8 cellular contexts compared by ENCODE assay signal in the genomic region with DNA sequence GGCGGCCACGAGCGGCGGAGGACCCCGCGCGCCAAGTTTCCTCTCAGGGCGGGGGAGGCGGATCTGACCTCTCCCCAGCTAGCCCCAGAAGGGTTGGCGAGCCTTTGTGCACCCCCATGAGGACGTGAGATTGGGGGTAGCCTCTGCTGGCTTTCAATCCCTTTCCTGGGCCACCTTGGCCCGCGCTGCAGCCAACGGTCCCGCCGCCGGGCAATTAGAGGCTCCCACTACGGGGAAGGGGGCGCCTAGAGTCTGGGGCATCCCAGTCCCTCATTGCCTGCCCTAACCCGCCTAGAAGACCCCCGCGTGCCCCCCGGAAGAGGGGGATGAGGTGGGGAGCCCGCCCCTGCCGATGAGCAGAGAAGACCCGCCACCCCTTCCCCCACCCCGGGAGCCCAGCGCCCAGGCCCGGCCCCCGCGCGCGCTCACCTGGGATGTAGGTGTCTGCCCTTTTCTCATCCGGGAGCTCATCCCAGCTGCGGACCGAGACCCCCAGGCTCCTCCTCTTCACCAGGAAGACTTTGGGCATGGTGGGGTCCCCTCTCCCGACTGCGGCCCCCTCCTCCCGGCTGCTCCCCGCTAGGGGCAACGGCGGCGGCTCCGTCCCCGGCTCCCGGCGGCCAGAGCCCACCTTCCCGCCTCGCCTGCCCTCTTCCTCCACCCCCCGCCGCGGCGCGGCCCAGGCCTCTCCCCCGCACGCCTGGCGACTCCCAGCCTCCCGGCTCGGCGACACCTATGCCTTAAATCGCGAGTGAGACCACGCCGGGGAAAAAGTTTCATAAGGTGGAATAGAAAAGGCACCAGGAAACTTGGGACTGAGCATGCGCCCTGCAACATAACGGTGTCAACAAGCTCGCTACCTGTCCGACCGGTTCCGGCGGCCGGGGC. TPM values are rescaled to one million over a fixed set of nuclear protein-coding genes. Genes with fewer than 3 reads are reported as not detected.
DNase-seq lines count a peak whose midpoint lies in the region; ATAC-seq, FAIRE-seq and TF ChIP-seq lines count a peak whose summit lies in the region.

TSS of gene OVOL2 (minus strand) at position 811 of the 888 bp plus-strand sequence. CDS start at position 529, 282 bp downstream.

- peak within 1 kb of the TSS; percentile 76 for H3K4me2 ChIP-seq in keratinocyte (ENCODE audit: control insufficient read depth, extremely low read depth, insufficient read depth, low read depth, low read length)

- H3K36me3 ChIP-seq in HUES64 (ENCODE audit: insufficient read depth, low read length): no peaks in the 10 kb centered on the region
- H3K36me3 ChIP-seq in keratinocyte (ENCODE audit: control insufficient read depth in 2 of 2, extremely low read depth in 1 of 2, insufficient read depth in 2 of 2, low read length in 2 of 2): peaks cover 0 to 4% of the 10 kb centered on the region in 2 experiments
- no peaks in the 10 kb centered on the region for H3K36me3 ChIP-seq in stomach

- DNase-seq in CD4-positive, alpha-beta T cell: no peak
- peak in 1 of 2 donors; percentile 9 for DNase-seq in activated T-cell treated with anti-CD3 and anti-CD28 coated beads, Interleukin-2, amount 50 U/mL, for 72 hours
- DNase-seq in keratinocyte (ENCODE audit: low read depth, low spot score) (peak; percentile 50), stomach (peak; percentile 95)

- dilution Hi-C loops in keratinocyte (cut with MboI; ENCODE audit: extremely low pct_ligation_motif_present, low sequenced_read_pairs): no loop called here

- H3K9me3 Mint-ChIP-seq in CD4-positive, alpha-beta T cell: no peaks in the 10 kb centered on the region
- no peaks in the 10 kb centered on the region for H3K9me3 Mint-ChIP-seq in activated T-cell treated with anti-CD3 and anti-CD28 coated beads, Interleukin-2, amount 50 U/mL, for 72 hours

- no peaks in the 10 kb centered on the region for H3K9me3 ChIP-seq in CD4-positive, alpha-beta T cell (ENCODE audit: control insufficient read depth, low read length)
- H3K9me3 ChIP-seq in HUES64 (ENCODE audit: insufficient read depth, low read depth, low read length) (no peaks in the 10 kb centered on the region), keratinocyte (ENCODE audit: control insufficient read depth, low read depth, low read length) (no peaks in the 10 kb centered on the region), stomach (no peaks in the 10 kb centered on the region)

- no peak for TF ChIP-seq POLR2A in stomach (IDR thresholded peaks at IDR 0.05)

- intact Hi-C loops in CD4-positive, alpha-beta T cell (cut with DNase I, micrococcal nuclease): no loop called here
- intact Hi-C loops in stomach (cut with DNase I; ENCODE audit: low total_unique reads): no loop called here

- under 1% methylated on average over 71 of the region's 72 CpGs for WGBS in HUES64
- 1 to 2% (median 2%) methylated on average over 37 to 72 of the region's 72 CpGs for whole genome bisulfite sequencing in stomach, 5 donors

- peaks cover 78% of the 10 kb centered on the region for H3K27me3 ChIP-seq in CD4-positive, alpha-beta T cell (ENCODE audit: control insufficient read depth, insufficient read depth, low read length)
- H3K27me3 ChIP-seq in HUES64 (ENCODE audit: insufficient read depth, low read length): peaks cover 79% of the 10 kb centered on the region
- H3K27me3 ChIP-seq in keratinocyte (ENCODE audit: control insufficient read depth, extremely low read depth, insufficient read depth, low read length): no peaks in the 10 kb centered on the region
- peaks cover 9 to 93% (median 45%) of the 10 kb centered on the region in 3 donors for H3K27me3 ChIP-seq in stomach

- peak within 1 kb of the TSS; percentile 67 for H3K4me3 ChIP-seq in HUES64 (ENCODE audit: low read length)
- H3K4me3 ChIP-seq in keratinocyte (ENCODE audit: control insufficient read depth in 2 of 3, extremely low read depth in 1 of 3, insufficient read depth in 2 of 3, low read depth in 1 of 3, low read length in 3 of 3): peak within 1 kb of the TSS; percentile 69 to 90 (median 81)
- peak within 1 kb of the TSS; percentile 53 to 70 (median 62) for H3K4me3 ChIP-seq in stomach

- peaks cover 5% of the 10 kb centered on the region for H4K20me1 ChIP-seq in keratinocyte (ENCODE audit: control insufficient read depth, extremely low read depth, insufficient read depth, low read length)

- no peak within 1 kb of the TSS for H3K27ac ChIP-seq in CD4-positive, alpha-beta T cell (ENCODE audit: low read depth, low read length)
- H3K27ac ChIP-seq in HUES64 (ENCODE audit: low read depth, low read length) (peak within 1 kb of the TSS; percentile 18; the same call in 1 of the 2 replicates), keratinocyte (ENCODE audit: control insufficient read depth, insufficient read depth, low read length) (peak within 1 kb of the TSS; percentile 52), stomach (peak within 1 kb of the TSS; percentile 86 to 95 (median 89))

- peak within 1 kb of the TSS; percentile 82 for H2AFZ ChIP-seq in keratinocyte (ENCODE audit: control insufficient read depth, low read length)

- H3K9ac ChIP-seq in HUES64 (ENCODE audit: low read depth, low read length) (peak within 1 kb of the TSS; percentile 46), keratinocyte (ENCODE audit: control insufficient read depth, extremely low read depth, insufficient read depth, low read length) (peak within 1 kb of the TSS; percentile 67)

- peaks cover 5% of the 10 kb centered on the region for H3K4me1 Mint-ChIP-seq in CD4-positive, alpha-beta T cell (ENCODE audit: low read depth)
- peaks cover 4% of the 10 kb centered on the region for H3K4me1 Mint-ChIP-seq in activated T-cell treated with anti-CD3 and anti-CD28 coated beads, Interleukin-2, amount 50 U/mL, for 72 hours (ENCODE audit: low read depth)

- peak; percentile 58 for FAIRE-seq in keratinocyte (lab: Jason Lieb, UNC)

- H3K36me3 Mint-ChIP-seq in CD4-positive, alpha-beta T cell (ENCODE audit: low read depth): no peaks in the 10 kb centered on the region
- peaks cover 0 to 1% of the 10 kb centered on the region in 2 donors for H3K36me3 Mint-ChIP-seq in activated T-cell treated with anti-CD3 and anti-CD28 coated beads, Interleukin-2, amount 50 U/mL, for 72 hours (ENCODE audit: insufficient read depth in 2 of 2)

- no peaks in the 10 kb centered on the region for H3K9me1 ChIP-seq in keratinocyte (ENCODE audit: control insufficient read depth, extremely low read depth, insufficient read depth, low read length)

- TF ChIP-seq CTCF in CD4-positive, alpha-beta T cell (IDR thresholded peaks at IDR 0.05): no peak
- TF ChIP-seq CTCF in keratinocyte (optimal IDR thresholded peaks at IDR 0.05 in 1 of 3, IDR thresholded peaks at IDR 0.05 in 1 of 3, conservative IDR thresholded peaks at IDR 0.05 in 1 of 3; ENCODE audit: extremely low read depth in 1 of 3, insufficient read depth in 2 of 3, low read length in 3 of 3): peak in 1 of 3 experiments; percentile 14
- no peak for TF ChIP-seq CTCF in stomach (IDR thresholded peaks at IDR 0.05)

- H3K4me3 Mint-ChIP-seq in CD4-positive, alpha-beta T cell: peak within 1 kb of the TSS; percentile 62
- peak within 1 kb of the TSS; percentile 66 to 71 for H3K4me3 Mint-ChIP-seq in activated T-cell treated with anti-CD3 and anti-CD28 coated beads, Interleukin-2, amount 50 U/mL, for 72 hours

- H3K4me1 ChIP-seq in HUES64 (ENCODE audit: insufficient read depth, low read length): peaks cover 18% of the 10 kb centered on the region; the same call in 1 of the 2 replicates
- H3K4me1 ChIP-seq in keratinocyte (ENCODE audit: control insufficient read depth, extremely low read depth, insufficient read depth, low read length): peaks cover 22% of the 10 kb centered on the region
- peaks cover 40 to 67% (median 51%) of the 10 kb centered on the region in 4 donors for H3K4me1 ChIP-seq in stomach

- CTCF ChIA-PET in CD4-positive, alpha-beta T cell (lab: Charles Lee): no interaction called here

- peaks cover 73% of the 10 kb centered on the region for H3K27me3 Mint-ChIP-seq in CD4-positive, alpha-beta T cell
- peaks cover 69% of the 10 kb centered on the region for H3K27me3 Mint-ChIP-seq in activated T-cell treated with anti-CD3 and anti-CD28 coated beads, Interleukin-2, amount 50 U/mL, for 72 hours (ENCODE audit: low read depth)

- ATAC-seq in CD4-positive, alpha-beta T cell (ENCODE audit: poor library complexity): no peak
- ATAC-seq in activated T-cell treated with anti-CD3 and anti-CD28 coated beads, Interleukin-2, amount 50 U/mL, for 72 hours (replicated peaks in 1 of 2): peak; percentile 27 to 36
- no peak for ATAC-seq in HG03571 (IDR thresholded peaks at IDR 0.05; ENCODE audit: unreplicated experiment)
- no peak for ATAC-seq in HG03097 (IDR thresholded peaks at IDR 0.05; ENCODE audit: low FRiP score, unreplicated experiment)
- no peak for ATAC-seq in HG03439 (IDR thresholded peaks at IDR 0.05; ENCODE audit: unreplicated experiment)

- H3K79me2 ChIP-seq in keratinocyte (ENCODE audit: control insufficient read depth, insufficient read depth, low read length): no peaks in the 10 kb centered on the region

- no peak within 1 kb of the TSS for H3K27ac Mint-ChIP-seq in CD4-positive, alpha-beta T cell
- no peak within 1 kb of the TSS for H3K27ac Mint-ChIP-seq in activated T-cell treated with anti-CD3 and anti-CD28 coated beads, Interleukin-2, amount 50 U/mL, for 72 hours

- POLR2A ChIA-PET in CD4-positive, alpha-beta T cell (lab: Charles Lee): no interaction called here

- no peak for TF ChIP-seq EP300 in stomach (IDR thresholded peaks at IDR 0.05)

RNA-seq across cellular contexts. Expression of gene OVOL2, which starts in this region (rescaled TPM):
- not detected for total RNA-seq in CD4-positive, alpha-beta T cell
- 2.7 TPM for polyA plus RNA-seq in HUES64 (2013, experiment 1 of 2)
- polyA plus RNA-seq in HUES64 (2013, experiment 2 of 2): 2.5 TPM
- total RNA-seq in activated T-cell treated with anti-CD3 and anti-CD28 coated beads, Interleukin-2, amount 50 U/mL, for 72 hours: under 1 TPM; 0.25 to 0.41 TPM
- 3.1 to 5.3 TPM (median 4.3 TPM) in 3 replicates for polyA plus RNA-seq in keratinocyte
- 2.1 TPM for polyA plus RNA-seq in keratinocyte (2011; ENCODE audit: low read depth)
- polyA plus RNA-seq in keratinocyte (2011; cell fraction: cytosol; rRNA removed): 4.4 and 5.2 TPM in 2 replicates
- polyA plus RNA-seq in keratinocyte (2011; cell fraction: nucleus; rRNA removed): 3.9 and 5.0 TPM in 2 replicates
- polyA plus RNA-seq in keratinocyte (2012; ENCODE audit: low replicate concordance): 5.6 and 6.3 TPM in 2 replicates
- 5.6 to 8.7 TPM (median 6.7 TPM) in 3 replicates for polyA minus RNA-seq in keratinocyte
- 4.6 TPM for polyA minus RNA-seq in keratinocyte (2011; cell fraction: cytosol; rRNA and poly(A)+ RNA removed)
- polyA minus RNA-seq in keratinocyte (2011; cell fraction: nucleus; rRNA and poly(A)+ RNA removed): 2.2 and 2.6 TPM in 2 replicates
- total RNA-seq in stomach: 10 to 100 TPM; 10.7 to 58.3 (median 27.2) TPM
- polyA plus RNA-seq in stomach: 10 to 100 TPM in 1 of 3 donors, 1 to 10 TPM in 2; 5.0 to 16.0 (median 8.5) TPM

Comparison
In these comparisons a context has a peak if more than half of its experiments do, and no peak if none do; other contexts are left out.
1. RNA of gene OVOL2 (total RNA-seq): 10.7 to 58.3 TPM in stomach; 0.25 to 0.41 TPM in activated T-cell treated with anti-CD3 and anti-CD28 coated beads, Interleukin-2, amount 50 U/mL, for 72 hours and not detected in CD4-positive, alpha-beta T cell; every median in the first group is over 4 times any median in the second.
2. Peak in ATAC-seq in activated T-cell treated with anti-CD3 and anti-CD28 coated beads, Interleukin-2, amount 50 U/mL, for 72 hours; RNA of the gene not detected or under 1 TPM.
3. DNase-seq: peak in keratinocyte (single experiment) and stomach (single experiment); none in CD4-positive, alpha-beta T cell (0 of 10).
4. Peak in every context shown above with its lines, with median percentiles within 50 percentile points of each other: H3K4me3 ChIP-seq.